13 cellular contexts compared by ENCODE assay signal in genomic region chr1:91753878-91754277, GRCh38.
A peak's percentile ranks its signal among the peaks of the same experiment; 100 is the strongest.
DNase-seq lines count a peak whose midpoint lies in the region; ATAC-seq and TF ChIP-seq lines count a peak whose summit lies in the region.
"Had no signal": no experiment of that assay in that cellular context is flagged by ENCODE, and none has a peak within 500 bp of the region (broad histone marks: within the 10 kb centered on the region; RNA-seq: fewer than 3 reads in every experiment).

No MANE protein-coding gene starts in this region.

- H3K27ac Mint-ChIP-seq in stimulated activated effector memory CD8-positive, alpha-beta T cell treated with anti-CD3 and anti-CD28 coated beads, Interleukin-12 subunit alpha, Interleukin-12 subunit beta, amount 100 ng/mL, for 72 hours: peak overlapping the region; percentile 75
- H3K27ac Mint-ChIP-seq in nephron progenitor cell: no peak overlapping the region
- H3K27ac Mint-ChIP-seq: progenitor cell of endocrine pancreas had no signal

- DNase-seq in adipocyte (ENCODE audit: low read depth) (no peak), GM19238 (ENCODE audit: insufficient read length, low spot score) (no peak), nephron progenitor cell (no peak)
- DNase-seq in stimulated activated effector memory CD8-positive, alpha-beta T cell treated with anti-CD3 and anti-CD28 coated beads, Interleukin-12 subunit alpha, Interleukin-12 subunit beta, amount 100 ng/mL, for 72 hours (ENCODE audit: low spot score in 2 of 2): no peak
- DNase-seq: cerebellar nuclear complex, heart right ventricle, NCI-H2029 treated with DMSO at 0.1 percent for 48 hours, NCI-H774 had no signal

- no peaks in the 10 kb centered on the region for H3K9me3 Mint-ChIP-seq in stimulated activated effector memory CD8-positive, alpha-beta T cell treated with anti-CD3 and anti-CD28 coated beads, Interleukin-12 subunit alpha, Interleukin-12 subunit beta, amount 100 ng/mL, for 72 hours
- H3K9me3 Mint-ChIP-seq in nephron progenitor cell: peaks cover 4% of the 10 kb centered on the region

- H3K4me1 ChIP-seq in adipocyte (ENCODE audit: control insufficient read depth, insufficient read depth, low read length): peaks cover 85% of the 10 kb centered on the region
- H3K4me1 ChIP-seq: HAP-1 had no signal

- no peaks in the 10 kb centered on the region for H3K27me3 ChIP-seq in adipocyte (replicated peaks; ENCODE audit: control insufficient read depth, insufficient read depth, low read length)
- H3K27me3 ChIP-seq: heart right ventricle had no signal

- peaks cover 17% of the 10 kb centered on the region for H3K36me3 Mint-ChIP-seq in stimulated activated effector memory CD8-positive, alpha-beta T cell treated with anti-CD3 and anti-CD28 coated beads, Interleukin-12 subunit alpha, Interleukin-12 subunit beta, amount 100 ng/mL, for 72 hours
- H3K36me3 Mint-ChIP-seq in nephron progenitor cell (ENCODE audit: low read depth): peaks cover 8% of the 10 kb centered on the region

- H3K9me3 ChIP-seq in adipocyte (ENCODE audit: control insufficient read depth, low read length): no peaks in the 10 kb centered on the region
- H3K9me3 ChIP-seq: HAP-1, heart right ventricle had no signal

- peak; percentile 14 for ATAC-seq in GM18868 (IDR thresholded peaks at IDR 0.05; ENCODE audit: unreplicated experiment)
- peak; percentile 17 for ATAC-seq in GM21723 (IDR thresholded peaks at IDR 0.05; ENCODE audit: unreplicated experiment)
- peak; percentile 14 for ATAC-seq in stimulated activated effector memory CD8-positive, alpha-beta T cell treated with anti-CD3 and anti-CD28 coated beads, Interleukin-12 subunit alpha, Interleukin-12 subunit beta, amount 100 ng/mL, for 72 hours
- no peak for ATAC-seq in GM18870 (IDR thresholded peaks at IDR 0.05; ENCODE audit: unreplicated experiment)
- ATAC-seq: heart right ventricle had no signal

- H3K27me3 Mint-ChIP-seq in nephron progenitor cell (ENCODE audit: low read depth, poor library complexity): no peaks in the 10 kb centered on the region
- H3K27me3 Mint-ChIP-seq: progenitor cell of endocrine pancreas had no signal

- peaks cover 37% of the 10 kb centered on the region for H3K36me3 ChIP-seq in adipocyte (ENCODE audit: control insufficient read depth, insufficient read depth, low read length, severe bottlenecking)
- H3K36me3 ChIP-seq: HAP-1 had no signal

- TF ChIP-seq CTCF in nephron progenitor cell (IDR thresholded peaks at IDR 0.05): no peak

- peak overlapping the region; percentile 56 for H3K9ac ChIP-seq in adipocyte (ENCODE audit: low read length)

- peaks cover 72% of the 10 kb centered on the region for H3K4me1 Mint-ChIP-seq in stimulated activated effector memory CD8-positive, alpha-beta T cell treated with anti-CD3 and anti-CD28 coated beads, Interleukin-12 subunit alpha, Interleukin-12 subunit beta, amount 100 ng/mL, for 72 hours
- H3K4me1 Mint-ChIP-seq in nephron progenitor cell: peaks cover 10% of the 10 kb centered on the region

- H3K4me3 Mint-ChIP-seq in stimulated activated effector memory CD8-positive, alpha-beta T cell treated with anti-CD3 and anti-CD28 coated beads, Interleukin-12 subunit alpha, Interleukin-12 subunit beta, amount 100 ng/mL, for 72 hours: peak overlapping the region; percentile 48
- no peak overlapping the region for H3K4me3 Mint-ChIP-seq in nephron progenitor cell

- H3K4me3 ChIP-seq in adipocyte (ENCODE audit: low read length): no peak overlapping the region
- H3K4me3 ChIP-seq: HAP-1, heart right ventricle had no signal
